In the genomic region with DNA sequence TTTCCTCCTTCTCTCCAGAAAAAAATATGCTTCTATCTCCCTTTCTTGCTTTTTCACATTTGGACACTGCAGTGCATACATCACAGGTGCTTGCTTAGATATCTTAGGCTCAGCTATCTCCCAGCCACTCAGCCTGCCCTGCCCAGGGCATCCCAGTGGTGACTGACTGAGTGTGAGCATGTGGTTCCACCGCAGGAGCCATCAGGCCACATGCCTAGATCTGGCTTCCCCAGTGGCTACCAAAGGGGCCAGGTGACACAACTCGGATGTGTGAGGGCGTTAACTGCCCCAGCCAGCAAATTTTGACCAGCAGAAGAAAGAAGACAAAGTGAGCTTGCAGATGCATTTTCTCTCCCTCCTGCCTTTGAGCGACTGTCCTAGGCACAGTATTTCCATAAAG, we compare ENCODE assay signal across 23 cellular contexts. TPM values are rescaled to one million over a fixed set of nuclear protein-coding genes. Genes with fewer than 3 reads are reported as not detected.
"Had no signal": no experiment of that assay in that cellular context is flagged by ENCODE, and none has a peak within 500 bp of the region (broad histone marks: within the 10 kb centered on the region; RNA-seq: fewer than 3 reads in every experiment).

No MANE protein-coding gene starts in this region.

- H3K36me3 ChIP-seq: tibial nerve had no signal

- H3K4me3 Mint-ChIP-seq: activated CD4-positive, alpha-beta memory T cell treated with anti-CD3 and anti-CD28 coated beads for 36 hours; brain; naive B cell; neural crest cell; stimulated activated effector memory CD8-positive, alpha-beta T cell treated with anti-CD3 and anti-CD28 coated beads, Interleukin-12 subunit alpha, Interleukin-12 subunit beta, amount 100 ng/mL, for 72 hours; stimulated activated naive CD8-positive, alpha-beta T cell treated with anti-CD3 and anti-CD28 coated beads, Interleukin-15, amount 100 ng/mL, for 72 hours; T-helper 1 cell treated with Interleukin-12 subunit alpha and Interleukin-12 subunit beta and Interleukin-4 antibody, amounts not matched to agents 30 μg/mL and 1 μg/mL, for 36 hours had no signal

- H3K36me3 Mint-ChIP-seq: activated CD4-positive, alpha-beta memory T cell treated with anti-CD3 and anti-CD28 coated beads for 36 hours; brain; naive B cell; stimulated activated effector memory CD8-positive, alpha-beta T cell treated with anti-CD3 and anti-CD28 coated beads, Interleukin-12 subunit alpha, Interleukin-12 subunit beta, amount 100 ng/mL, for 72 hours had no signal

- ATAC-seq: foreskin keratinocyte; left cardiac atrium; sciatic nerve; stimulated activated effector memory CD8-positive, alpha-beta T cell treated with anti-CD3 and anti-CD28 coated beads, Interleukin-12 subunit alpha, Interleukin-12 subunit beta, amount 100 ng/mL, for 72 hours; stimulated activated naive CD8-positive, alpha-beta T cell treated with anti-CD3 and anti-CD28 coated beads, Interleukin-15, amount 100 ng/mL, for 72 hours had no signal

- H3K9me3 Mint-ChIP-seq: activated CD4-positive, alpha-beta memory T cell treated with anti-CD3 and anti-CD28 coated beads for 36 hours; neural crest cell; stimulated activated effector memory CD8-positive, alpha-beta T cell treated with anti-CD3 and anti-CD28 coated beads, Interleukin-12 subunit alpha, Interleukin-12 subunit beta, amount 100 ng/mL, for 72 hours; T-helper 1 cell treated with Interleukin-12 subunit alpha and Interleukin-12 subunit beta and Interleukin-4 antibody, amounts not matched to agents 30 μg/mL and 1 μg/mL, for 36 hours had no signal

- H3K4me1 Mint-ChIP-seq: brain; naive B cell; neural crest cell; stimulated activated effector memory CD8-positive, alpha-beta T cell treated with anti-CD3 and anti-CD28 coated beads, Interleukin-12 subunit alpha, Interleukin-12 subunit beta, amount 100 ng/mL, for 72 hours; stimulated activated naive CD8-positive, alpha-beta T cell treated with anti-CD3 and anti-CD28 coated beads, Interleukin-15, amount 100 ng/mL, for 72 hours had no signal

- H3K4me3 ChIP-seq: hepatocyte, tibial nerve had no signal

- H3K4me1 ChIP-seq: tibial nerve had no signal

- H3K27me3 ChIP-seq: foreskin keratinocyte, hepatocyte, tibial nerve had no signal

- H3K27ac ChIP-seq: foreskin keratinocyte, hepatocyte, tibial nerve had no signal

- DNase-seq: activated CD4-positive, alpha-beta memory T cell treated with anti-CD3 and anti-CD28 coated beads for 36 hours; activated CD4-positive, alpha-beta T cell treated with anti-CD3 and anti-CD28 coated beads for 48 hours; activated naive CD4-positive, alpha-beta T cell treated with Interleukin-2 at 50 U/mL for 16 hours; activated T-cell treated with anti-CD3 and anti-CD28 coated beads, Interleukin-2, amount 50 U/mL, for 48 hours; anterior cingulate cortex; effector CD4-positive, alpha-beta T cell; foreskin keratinocyte; islet precursor cell; left cardiac atrium; naive B cell; occipital lobe; small intestine; stimulated activated CD4-positive, alpha-beta T cell treated with anti-CD3 and anti-CD28 coated beads, Interleukin-2, amount 100 ng/mL, for 24 hours; stimulated activated naive CD8-positive, alpha-beta T cell treated with anti-CD3 and anti-CD28 coated beads, Interleukin-15, amount 100 ng/mL, for 72 hours had no signal

- H3K27ac Mint-ChIP-seq: activated CD4-positive, alpha-beta memory T cell treated with anti-CD3 and anti-CD28 coated beads for 36 hours; brain; naive B cell; stimulated activated effector memory CD8-positive, alpha-beta T cell treated with anti-CD3 and anti-CD28 coated beads, Interleukin-12 subunit alpha, Interleukin-12 subunit beta, amount 100 ng/mL, for 72 hours; stimulated activated naive CD8-positive, alpha-beta T cell treated with anti-CD3 and anti-CD28 coated beads, Interleukin-15, amount 100 ng/mL, for 72 hours; T-helper 1 cell treated with Interleukin-12 subunit alpha and Interleukin-12 subunit beta and Interleukin-4 antibody, amounts not matched to agents 30 μg/mL and 1 μg/mL, for 36 hours had no signal

RNA-seq across cellular contexts. Expression of gene SP5, which starts 25.5 kb away (rescaled TPM):
- total RNA-seq: activated CD4-positive, alpha-beta memory T cell treated with anti-CD3 and anti-CD28 coated beads for 36 hours; chondrocyte; foreskin keratinocyte had no signal

RNA-seq across cellular contexts. Expression of gene ERICH2, which starts 29.5 kb away (rescaled TPM):
- total RNA-seq: activated CD4-positive, alpha-beta memory T cell treated with anti-CD3 and anti-CD28 coated beads for 36 hours; hepatocyte; mesenteric fat pad; neural crest cell; occipital lobe had no signal
